8 cellular contexts compared by ENCODE assay signal in genomic region chr2:75560022-75560767, GRCh38. TPM values are rescaled to one million over a fixed set of nuclear protein-coding genes. Genes with fewer than 3 reads are reported as not detected.
A peak's percentile ranks its signal among the peaks of the same experiment; 100 is the strongest.
DNase-seq lines count a peak whose midpoint lies in the region; ATAC-seq and TF ChIP-seq lines count a peak whose summit lies in the region.

No MANE protein-coding gene starts in this region.

- H3K27ac ChIP-seq in osteoblast (ENCODE audit: low read depth, low read length), result peak overlapping the region; percentile 92

- peak overlapping the region; percentile 98 for H3K4me2 ChIP-seq in osteoblast (ENCODE audit: insufficient read depth, low read length)

- peaks cover 39% of the 10 kb centered on the region for H4K20me1 ChIP-seq in osteoblast (ENCODE audit: insufficient read depth, low read length)

- TF ChIP-seq CTCF in fibroblast of mammary gland (conservative IDR thresholded peaks at IDR 0.05; ENCODE audit: control insufficient read depth, insufficient read depth, low read depth, low read length), result peak; percentile 36
- peak; percentile 44 for TF ChIP-seq CTCF in osteoblast (IDR thresholded peaks at IDR 0.05; ENCODE audit: extremely low read depth, low read depth, low read length)

- H3K9me3 ChIP-seq in osteoblast (ENCODE audit: low read depth, low read length), result no peaks in the 10 kb centered on the region

- DNase-seq in AG20443 (ENCODE audit: low spot score) (peak; percentile 52), SW480 (ENCODE audit: low spot score) (peak; percentile 59), fibroblast of mammary gland (ENCODE audit: low read depth) (peak; percentile 41), osteoblast (ENCODE audit: insufficient read length, low spot score, missing footprints) (no peak), NCI-H1048 (lab: John Stamatoyannopoulos, UW) (no peak), NCI-H82 treated with DMSO at 0.1 percent for 48 hours (lab: John Stamatoyannopoulos, UW; ENCODE audit: unreplicated experiment) (no peak)

- ATAC-seq in GM21528 (IDR thresholded peaks at IDR 0.05; ENCODE audit: low FRiP score, unreplicated experiment) (peak; percentile 62), GM18505 (IDR thresholded peaks at IDR 0.05; ENCODE audit: unreplicated experiment) (no peak)

- TF ChIP-seq POLR2A in GM18505 (IDR thresholded peaks at IDR 0.05; ENCODE audit: borderline replicate concordance, extremely low read depth, insufficient read depth, insufficient read length), result no peak

- peaks cover 17% of the 10 kb centered on the region for H3K36me3 ChIP-seq in osteoblast (ENCODE audit: insufficient read depth, low read length)

- peaks cover 55% of the 10 kb centered on the region for H3K79me2 ChIP-seq in osteoblast (ENCODE audit: insufficient read depth, low read length)

- H3K4me1 ChIP-seq in osteoblast (ENCODE audit: insufficient read depth, low read length), result peaks cover 56% of the 10 kb centered on the region

- H3K27me3 ChIP-seq in osteoblast (ENCODE audit: insufficient read depth, low read length), result no peaks in the 10 kb centered on the region

- H3K4me3 ChIP-seq in fibroblast of mammary gland (ENCODE audit: control insufficient read depth, low read depth, low read length), result peak overlapping the region; percentile 84
- peak overlapping the region; percentile 91 for H3K4me3 ChIP-seq in osteoblast (ENCODE audit: insufficient read depth, low read length)

- peak overlapping the region; percentile 63 for H2AFZ ChIP-seq in osteoblast (ENCODE audit: low read length)

RNA-seq across cellular contexts. Expression of gene EVA1A, which starts 0.5 kb away (rescaled TPM):
- 70.9 and 74.8 TPM in 2 replicates for total RNA-seq in osteoblast

Comparison
In these comparisons a context has a peak if more than half of its experiments do, and no peak if none do; other contexts are left out.
1. DNase-seq: peak in AG20443 (single experiment), SW480 (single experiment) and fibroblast of mammary gland (single experiment); none in osteoblast (single experiment), NCI-H1048 (single experiment) and NCI-H82 treated with DMSO at 0.1 percent for 48 hours (single experiment).